Comparison of ENCODE assay signal across 9 cellular contexts in genomic region chr22:36367066-36367465, GRCh38. TPM values are rescaled to one million over a fixed set of nuclear protein-coding genes. Genes with fewer than 3 reads are reported as not detected.
DNase-seq lines count a peak whose midpoint lies in the region; ATAC-seq and TF ChIP-seq lines count a peak whose summit lies in the region.
"Had no signal": no experiment of that assay in that cellular context is flagged by ENCODE, and none has a peak within 500 bp of the region (broad histone marks: within the 10 kb centered on the region; RNA-seq: fewer than 3 reads in every experiment).

No MANE protein-coding gene starts in this region.

- H3K36me3 ChIP-seq in BLaER1 (peaks cover 82% of the 10 kb centered on the region), esophagus muscularis mucosa (peaks cover 0 to 6% (median 3%) of the 10 kb centered on the region in 4 donors), osteoblast (ENCODE audit: insufficient read depth, low read length) (peaks cover 40% of the 10 kb centered on the region)

- TF ChIP-seq CTCF in esophagus muscularis mucosa (IDR thresholded peaks at IDR 0.05): no peak
- TF ChIP-seq CTCF in osteoblast (IDR thresholded peaks at IDR 0.05; ENCODE audit: extremely low read depth, low read depth, low read length): no peak

- H3K4me1 ChIP-seq in BLaER1 (peaks cover 100% of the 10 kb centered on the region), esophagus muscularis mucosa (peaks cover 99 to 100% (median 100%) of the 10 kb centered on the region in 4 donors), osteoblast (ENCODE audit: insufficient read depth, low read length) (peaks cover 100% of the 10 kb centered on the region)

- H3K36me3 Mint-ChIP-seq in T-cell: peaks cover 11% of the 10 kb centered on the region

- peaks cover 100% of the 10 kb centered on the region for H4K20me1 ChIP-seq in BLaER1
- peaks cover 84% of the 10 kb centered on the region for H4K20me1 ChIP-seq in osteoblast (ENCODE audit: insufficient read depth, low read length)

- ATAC-seq in T-cell (replicated peaks in 1 of 4) (no peak), GM18873 (IDR thresholded peaks at IDR 0.05; ENCODE audit: low FRiP score, unreplicated experiment) (no peak), GM18858 (IDR thresholded peaks at IDR 0.05; ENCODE audit: unreplicated experiment) (no peak)

- intact Hi-C loops in esophagus muscularis mucosa (cut with DNase I): no loop called here

- peaks cover 96 to 98% (median 97%) of the 10 kb centered on the region in 3 donors for H3K4me1 Mint-ChIP-seq in T-cell

- TF ChIP-seq POLR2A in esophagus muscularis mucosa (IDR thresholded peaks at IDR 0.05; ENCODE audit: low read depth): no peak

- WGBS in esophagus muscularis mucosa: 35% methylated on average over 11 of the region's 11 CpGs

- H3K27ac Mint-ChIP-seq in T-cell: peak overlapping the region; percentile 95 to 96

- TF ChIP-seq EP300 in esophagus muscularis mucosa (IDR thresholded peaks at IDR 0.05): no peak

- H3K4me3 ChIP-seq in BLaER1: no peak overlapping the region
- peak overlapping the region; percentile 8 to 33 (median 22) for H3K4me3 ChIP-seq in esophagus muscularis mucosa
- H3K4me3 ChIP-seq in osteoblast (ENCODE audit: insufficient read depth, low read length): no peak overlapping the region

- H3K4me2 ChIP-seq in BLaER1 (peak overlapping the region; percentile 100), osteoblast (ENCODE audit: insufficient read depth, low read length) (peak overlapping the region; percentile 66)

- CTCF ChIA-PET in T-cell (lab: Charles Lee): interaction anchor here in 1 of 2 donors (0.6 to 0.7 kb wide), 2 partner anchors 8 to 10 kb away, joined by 3 to 4 read pairs; no protein-coding TSS in a partner anchor

- no peak overlapping the region for H2AFZ ChIP-seq in osteoblast (ENCODE audit: low read length)

- POLR2A ChIA-PET in T-cell (lab: Charles Lee): no interaction called here

- peaks cover 100% of the 10 kb centered on the region for H3K79me2 ChIP-seq in osteoblast (ENCODE audit: insufficient read depth, low read length)

- H3K9ac ChIP-seq in BLaER1: no peak overlapping the region

- no peaks in the 10 kb centered on the region for H3K27me3 Mint-ChIP-seq in T-cell

- DNase-seq in T-cell (no peak), esophagus muscularis mucosa (ENCODE audit: extremely low spot score) (no peak), osteoblast (ENCODE audit: insufficient read length, low spot score, missing footprints) (no peak), NCI-H1092 treated with DMSO at 0.1 percent for 48 hours (lab: John Stamatoyannopoulos, UW) (no peak)
- no peak for DNase-seq in activated CD4-positive, alpha-beta T cell treated with anti-CD3 and anti-CD28 coated beads, Interleukin-2, amount 50 U/mL, for 48 hours
- DNase-seq: DND-41 had no signal

- no peaks in the 10 kb centered on the region for H3K9me3 Mint-ChIP-seq in T-cell

- H3K4me3 Mint-ChIP-seq in T-cell: peak overlapping the region; percentile 56 to 98 (median 70)

- H3K9me3 ChIP-seq in BLaER1: no peaks in the 10 kb centered on the region
- no peaks in the 10 kb centered on the region for H3K9me3 ChIP-seq in esophagus muscularis mucosa
- no peaks in the 10 kb centered on the region for H3K9me3 ChIP-seq in osteoblast (ENCODE audit: low read depth, low read length)

- peak overlapping the region; percentile 1; the same call in 1 of the 2 replicates for H3K27ac ChIP-seq in BLaER1
- H3K27ac ChIP-seq in esophagus muscularis mucosa (replicated peaks in 1 of 4): peak overlapping the region; percentile 95 to 100 (median 98)
- H3K27ac ChIP-seq in osteoblast (ENCODE audit: low read depth, low read length): peak overlapping the region; percentile 93

- no peaks in the 10 kb centered on the region for H3K27me3 ChIP-seq in BLaER1
- no peaks in the 10 kb centered on the region for H3K27me3 ChIP-seq in esophagus muscularis mucosa
- no peaks in the 10 kb centered on the region for H3K27me3 ChIP-seq in osteoblast (ENCODE audit: insufficient read depth, low read length)

RNA-seq across cellular contexts. Expression of gene MYH9, which starts 20.7 kb away (rescaled TPM):
- total RNA-seq in T-cell (1,000 to 10,000 TPM in 2 of 5 donors, 100 to 1,000 TPM in 3; 816 to 1,109 (median 896) TPM), esophagus muscularis mucosa (100 to 1,000 TPM; 241 to 387 (median 358) TPM), osteoblast (796 and 964 TPM in 2 replicates)

Comparison
In these comparisons a context has a peak if more than half of its experiments do, and no peak if none do; other contexts are left out.
1. H3K27ac ChIP-seq: peak in every context shown above with its lines; median percentile 98 in esophagus muscularis mucosa; 93 in osteoblast; 1 in BLaER1.
2. H3K4me3 ChIP-seq: peak in esophagus muscularis mucosa (4 of 4); none in BLaER1 (single experiment) and osteoblast (single experiment).